Comparison of ENCODE assay signal across 8 cellular contexts in the genomic region with DNA sequence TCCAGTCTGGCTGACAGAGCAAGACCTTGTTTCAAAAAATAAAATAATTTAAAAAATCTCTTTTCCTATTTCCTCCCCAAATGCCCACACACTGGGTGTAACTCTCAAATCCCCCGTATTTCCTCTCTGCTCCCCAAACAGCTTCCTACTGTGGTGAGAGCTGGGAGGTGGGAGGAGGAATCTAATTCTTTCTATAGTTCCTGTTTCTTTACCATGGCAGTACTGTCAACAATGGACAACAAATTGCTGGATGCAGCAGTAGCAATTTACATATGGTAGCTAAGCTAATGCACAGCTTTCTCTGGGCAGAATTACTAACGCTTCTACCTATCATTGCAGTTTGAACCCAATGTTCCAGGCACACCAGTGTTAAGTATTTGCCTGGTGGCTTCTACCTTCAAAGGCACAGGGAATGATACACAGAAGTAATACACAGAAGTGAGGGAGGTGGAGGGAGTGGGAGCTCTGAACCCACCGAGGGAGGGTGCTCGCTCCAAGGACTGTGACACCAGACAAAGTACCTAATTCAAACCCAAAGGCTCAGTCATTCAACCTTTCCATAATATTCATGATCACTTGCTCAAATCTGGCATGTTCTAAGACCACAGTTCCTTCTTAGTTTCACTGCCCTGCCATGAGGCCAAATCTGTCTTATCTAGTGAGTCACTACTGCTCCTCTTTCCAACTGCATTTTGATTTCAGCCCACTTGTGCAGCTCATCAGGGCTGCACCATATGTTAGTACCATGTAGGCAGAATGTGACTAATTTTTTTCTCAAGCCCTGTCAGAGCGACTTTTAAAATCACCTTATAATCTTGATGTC.
A peak's percentile ranks its signal among the peaks of the same experiment; 100 is the strongest.
DNase-seq lines count a peak whose midpoint lies in the region; ATAC-seq and FAIRE-seq lines count a peak whose summit lies in the region.

No MANE protein-coding gene starts in this region.

- FAIRE-seq in RCC 7860 (lab: Jason Lieb, UNC): no peak

- H3K4me3 ChIP-seq in muscle layer of duodenum (ENCODE audit: low read depth in 1 of 2, low read length in 2 of 2): no peak overlapping the region

- H3K27me3 Mint-ChIP-seq in central memory CD8-positive, alpha-beta T cell: no peaks in the 10 kb centered on the region

- peaks cover 8% of the 10 kb centered on the region for H3K36me3 Mint-ChIP-seq in central memory CD8-positive, alpha-beta T cell (ENCODE audit: insufficient read depth)

- DNase-seq in EL: peak; percentile 88
- peak; percentile 64 for DNase-seq in RKO (ENCODE audit: low spot score)
- no peak for DNase-seq in central memory CD8-positive, alpha-beta T cell (ENCODE audit: low spot score in 2 of 2)
- no peak for DNase-seq in RCC 7860 (ENCODE audit: low spot score)

- ATAC-seq in HG02852 (IDR thresholded peaks at IDR 0.05; ENCODE audit: unreplicated experiment) (peak; percentile 35), GM19324 (IDR thresholded peaks at IDR 0.05; ENCODE audit: low FRiP score, unreplicated experiment) (no peak), HG03571 (IDR thresholded peaks at IDR 0.05; ENCODE audit: unreplicated experiment) (no peak)
- peak; percentile 54 for ATAC-seq in central memory CD8-positive, alpha-beta T cell (replicated peaks; ENCODE audit: extremely low read depth, poor library complexity, severe bottlenecking)

- H3K9me3 ChIP-seq in muscle layer of duodenum (ENCODE audit: control insufficient read depth in 1 of 2, low read length in 2 of 2): no peaks in the 10 kb centered on the region

- peak overlapping the region; percentile 48 for H3K4me3 Mint-ChIP-seq in central memory CD8-positive, alpha-beta T cell

- H3K27ac ChIP-seq in muscle layer of duodenum (ENCODE audit: low read length): peak overlapping the region; percentile 14

- H3K27ac Mint-ChIP-seq in central memory CD8-positive, alpha-beta T cell (ENCODE audit: low read depth): peak overlapping the region; percentile 35

- no peaks in the 10 kb centered on the region for H3K27me3 ChIP-seq in muscle layer of duodenum (ENCODE audit: low read depth, low read length)

- peaks cover 56% of the 10 kb centered on the region for H3K4me1 Mint-ChIP-seq in central memory CD8-positive, alpha-beta T cell

- no peaks in the 10 kb centered on the region for H3K9me3 Mint-ChIP-seq in central memory CD8-positive, alpha-beta T cell

- peaks cover 18 to 71% of the 10 kb centered on the region in 2 donors for H3K4me1 ChIP-seq in muscle layer of duodenum (ENCODE audit: control insufficient read depth in 1 of 2, insufficient read depth in 2 of 2, low read length in 2 of 2)

- no peaks in the 10 kb centered on the region for H3K36me3 ChIP-seq in muscle layer of duodenum (ENCODE audit: control insufficient read depth in 1 of 2, insufficient read depth in 2 of 2, low read length in 2 of 2)

Comparison
In these comparisons a context has a peak if more than half of its experiments do, and no peak if none do; other contexts are left out.
1. DNase-seq: peak in EL (single experiment) and RKO (single experiment); none in central memory CD8-positive, alpha-beta T cell (0 of 2) and RCC 7860 (single experiment).
2. ATAC-seq: peak in HG02852 (single experiment) and central memory CD8-positive, alpha-beta T cell (single experiment); none in GM19324 (single experiment) and HG03571 (single experiment).